9 cellular contexts compared by ENCODE assay signal in the genomic region with DNA sequence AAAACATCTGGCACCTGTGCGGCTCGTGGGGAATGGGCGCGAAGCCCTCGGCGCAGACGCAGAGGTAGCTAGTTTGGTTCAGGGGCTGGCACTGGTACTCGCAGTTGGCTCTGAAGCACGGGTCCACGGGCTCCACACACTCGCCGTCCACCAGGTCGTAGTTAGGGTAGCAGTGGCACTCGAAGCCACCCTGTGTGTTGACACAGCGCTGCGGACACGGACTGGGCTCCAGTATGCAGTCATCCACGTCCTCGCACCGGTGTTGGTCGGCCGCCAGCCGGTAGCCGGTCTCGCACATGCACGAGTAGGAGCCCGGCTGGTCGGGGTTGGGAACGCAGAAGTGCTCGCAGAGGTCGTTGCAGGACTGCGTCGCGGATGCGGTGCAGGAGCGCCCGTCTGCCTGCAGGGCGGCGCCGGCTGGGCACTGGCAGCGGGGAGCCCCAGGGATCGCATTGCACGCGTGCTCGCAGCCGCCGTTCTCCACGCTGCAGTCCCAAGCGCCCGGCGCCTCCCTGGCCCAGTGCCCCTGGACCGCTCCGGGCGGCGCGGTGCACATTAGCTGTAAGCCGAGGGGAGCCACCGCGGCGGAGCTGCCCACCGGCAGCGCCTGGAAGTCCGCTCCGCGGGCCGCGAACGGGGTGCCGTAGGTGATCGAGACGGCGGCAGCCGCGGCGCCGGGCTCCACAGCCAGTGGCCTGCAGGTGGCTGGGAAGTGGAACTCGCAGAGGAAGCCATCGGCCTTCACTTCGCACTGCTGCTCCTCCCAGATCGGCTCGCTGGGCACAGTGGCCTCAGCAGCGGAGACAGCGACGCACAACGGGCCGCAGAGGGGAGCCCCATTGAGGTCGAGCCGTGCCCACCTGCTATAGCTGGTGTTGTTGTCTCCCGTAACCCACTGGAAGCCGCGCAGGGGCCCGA. TPM values are rescaled to one million over a fixed set of nuclear protein-coding genes. Genes with fewer than 3 reads are reported as not detected.
A peak's percentile ranks its signal among the peaks of the same experiment; 100 is the strongest.
DNase-seq lines count a peak whose midpoint lies in the region; ATAC-seq and TF ChIP-seq lines count a peak whose summit lies in the region.
"Had no signal": no experiment of that assay in that cellular context is flagged by ENCODE, and none has a peak within 500 bp of the region (broad histone marks: within the 10 kb centered on the region; RNA-seq: fewer than 3 reads in every experiment).

No MANE protein-coding gene starts in this region.

- DNase-seq in COLO668 (lab: John Stamatoyannopoulos, UW; ENCODE audit: unreplicated experiment) = peak; percentile 31
- DNase-seq in KBM-7 = peak; percentile 73
- peak; percentile 42 for DNase-seq in activated T-helper 1 cell treated with anti-CD3 and anti-CD28 coated beads, Interleukin-12 subunit alpha, Interleukin-12 subunit beta, Interleukin-2, Interleukin-4 antibody, amounts not matched to agents 30 ng/mL and 10 ng/mL and 1 ng/mL, durations not matched to agents 14 hours and 24 hours and 36 hours (ENCODE audit: low spot score)
- peak; percentile 67 to 89 (median 71) for DNase-seq in heart left ventricle
- peak; percentile 94 for DNase-seq in posterior vena cava (ENCODE audit: low spot score)
- DNase-seq in CD4-positive, alpha-beta T cell = no peak
- no peak for DNase-seq in OCI-M1 (lab: John Stamatoyannopoulos, UW)

- H3K4me1 Mint-ChIP-seq in activated T-helper 1 cell treated with anti-CD3 and anti-CD28 coated beads, Interleukin-12 subunit alpha, Interleukin-12 subunit beta, Interleukin-2, Interleukin-4 antibody, amounts not matched to agents 30 ng/mL and 10 ng/mL and 1 ng/mL, durations not matched to agents 14 hours and 24 hours and 36 hours (ENCODE audit: low read depth) = no peaks in the 10 kb centered on the region
- peaks cover 6% of the 10 kb centered on the region for H3K4me1 Mint-ChIP-seq in CD4-positive, alpha-beta T cell (ENCODE audit: low read depth)

- 2 to 5% (median 4%) methylated on average over 31 to 92 of the region's 92 CpGs for WGBS in heart left ventricle, 4 donors

- peak; percentile 14 to 55 (median 32) for ATAC-seq in heart left ventricle
- ATAC-seq in CD4-positive, alpha-beta T cell (ENCODE audit: poor library complexity) = no peak
- ATAC-seq in HG03378 (IDR thresholded peaks at IDR 0.05; ENCODE audit: unreplicated experiment) = no peak

- H3K4me3 Mint-ChIP-seq in activated T-helper 1 cell treated with anti-CD3 and anti-CD28 coated beads, Interleukin-12 subunit alpha, Interleukin-12 subunit beta, Interleukin-2, Interleukin-4 antibody, amounts not matched to agents 30 ng/mL and 10 ng/mL and 1 ng/mL, durations not matched to agents 14 hours and 24 hours and 36 hours = peak overlapping the region; percentile 7
- no peak overlapping the region for H3K4me3 Mint-ChIP-seq in CD4-positive, alpha-beta T cell

- in situ Hi-C loops in KBM-7 (cut with MboI; ENCODE audit: low pct_unique_long_range_greater_than_20kb, low sequenced_read_pairs) = no loop called here

- H3K4me1 ChIP-seq in heart left ventricle = peaks cover 0 to 63% (median 34%) of the 10 kb centered on the region in 12 donors

- peaks cover 0 to 48% (median 12%) of the 10 kb centered on the region in 9 donors for H3K27me3 ChIP-seq in heart left ventricle
- H3K27me3 ChIP-seq in CD4-positive, alpha-beta T cell (ENCODE audit: control insufficient read depth, insufficient read depth, low read length) = peaks cover 58% of the 10 kb centered on the region

- no peak overlapping the region for H3K27ac Mint-ChIP-seq in activated T-helper 1 cell treated with anti-CD3 and anti-CD28 coated beads, Interleukin-12 subunit alpha, Interleukin-12 subunit beta, Interleukin-2, Interleukin-4 antibody, amounts not matched to agents 30 ng/mL and 10 ng/mL and 1 ng/mL, durations not matched to agents 14 hours and 24 hours and 36 hours
- no peak overlapping the region for H3K27ac Mint-ChIP-seq in CD4-positive, alpha-beta T cell

- POLR2A ChIA-PET in CD4-positive, alpha-beta T cell (lab: Charles Lee) = no interaction called here

- CTCF ChIA-PET in CD4-positive, alpha-beta T cell (lab: Charles Lee) = no interaction called here

- H3K36me3 ChIP-seq in heart left ventricle = peaks cover 0 to 5% (median 0%) of the 10 kb centered on the region in 9 donors

- intact Hi-C loops in activated T-helper 1 cell treated with anti-CD3 and anti-CD28 coated beads, Interleukin-12 subunit alpha, Interleukin-12 subunit beta, Interleukin-2, Interleukin-4 antibody, amounts not matched to agents 30 ng/mL and 10 ng/mL and 1 ng/mL, durations not matched to agents 14 hours and 24 hours and 36 hours (cut with micrococcal nuclease) = loop anchor here (2.0 kb wide), 1 partner anchor 358 kb away; no protein-coding TSS in a partner anchor
- intact Hi-C loops in heart left ventricle (cut with DNase I) (loop anchor here (1.0 to 10.0 kb wide), 16 partner anchors 64 to 361 kb away; no protein-coding TSS in a partner anchor), posterior vena cava (cut with DNase I) (loop anchor here (5.0 to 10.0 kb wide), 2 partner anchors 184 to 354 kb away; no protein-coding TSS in a partner anchor)
- intact Hi-C loops in CD4-positive, alpha-beta T cell (cut with DNase I, micrococcal nuclease) = no loop called here

- peaks cover 57% of the 10 kb centered on the region for H3K27me3 Mint-ChIP-seq in activated T-helper 1 cell treated with anti-CD3 and anti-CD28 coated beads, Interleukin-12 subunit alpha, Interleukin-12 subunit beta, Interleukin-2, Interleukin-4 antibody, amounts not matched to agents 30 ng/mL and 10 ng/mL and 1 ng/mL, durations not matched to agents 14 hours and 24 hours and 36 hours (ENCODE audit: insufficient read depth)
- peaks cover 63% of the 10 kb centered on the region for H3K27me3 Mint-ChIP-seq in CD4-positive, alpha-beta T cell

- H3K9me3 ChIP-seq in heart left ventricle = no peaks in the 10 kb centered on the region
- no peaks in the 10 kb centered on the region for H3K9me3 ChIP-seq in CD4-positive, alpha-beta T cell (ENCODE audit: control insufficient read depth, low read length)

- no peaks in the 10 kb centered on the region for H3K9me3 Mint-ChIP-seq in activated T-helper 1 cell treated with anti-CD3 and anti-CD28 coated beads, Interleukin-12 subunit alpha, Interleukin-12 subunit beta, Interleukin-2, Interleukin-4 antibody, amounts not matched to agents 30 ng/mL and 10 ng/mL and 1 ng/mL, durations not matched to agents 14 hours and 24 hours and 36 hours
- H3K9me3 Mint-ChIP-seq in CD4-positive, alpha-beta T cell = no peaks in the 10 kb centered on the region

- H3K27ac ChIP-seq in heart left ventricle = peak overlapping the region; percentile 74 to 97 (median 90)
- no peak overlapping the region for H3K27ac ChIP-seq in CD4-positive, alpha-beta T cell (ENCODE audit: low read depth, low read length)
- H3K27ac ChIP-seq: KMS-11 had no signal

- TF ChIP-seq POLR2A in heart left ventricle (IDR thresholded peaks at IDR 0.05) = no peak

- peak; percentile 31 to 59 (median 51) for TF ChIP-seq CTCF in heart left ventricle (IDR thresholded peaks at IDR 0.05)
- TF ChIP-seq CTCF in CD4-positive, alpha-beta T cell (IDR thresholded peaks at IDR 0.05) = no peak

- H3K4me3 ChIP-seq in heart left ventricle = peak overlapping the region; percentile 50 to 88 (median 69)

- peaks cover 2% of the 10 kb centered on the region for H3K36me3 Mint-ChIP-seq in activated T-helper 1 cell treated with anti-CD3 and anti-CD28 coated beads, Interleukin-12 subunit alpha, Interleukin-12 subunit beta, Interleukin-2, Interleukin-4 antibody, amounts not matched to agents 30 ng/mL and 10 ng/mL and 1 ng/mL, durations not matched to agents 14 hours and 24 hours and 36 hours (ENCODE audit: low read depth)
- no peaks in the 10 kb centered on the region for H3K36me3 Mint-ChIP-seq in CD4-positive, alpha-beta T cell (ENCODE audit: low read depth)

RNA-seq across cellular contexts. Expression of gene THBD, which starts 0.9 kb away (rescaled TPM):
- total RNA-seq in activated T-helper 1 cell treated with anti-CD3 and anti-CD28 coated beads, Interleukin-12 subunit alpha, Interleukin-12 subunit beta, Interleukin-2, Interleukin-4 antibody, amounts not matched to agents 30 ng/mL and 10 ng/mL and 1 ng/mL, durations not matched to agents 14 hours and 24 hours and 36 hours = not detected in 2 replicates
- total RNA-seq in heart left ventricle (10 to 100 TPM; 12.4 to 70.9 (median 19.9) TPM), posterior vena cava (10 to 100 TPM; 46.9 to 53.6 TPM)
- polyA plus RNA-seq in heart left ventricle = 10 to 100 TPM in 1 of 2 donors, 1 to 10 TPM in 1; 8.2 to 24.0 TPM
- 1 to 10 TPM; 2.2 to 2.4 TPM for total RNA-seq in CD4-positive, alpha-beta T cell

RNA-seq across cellular contexts. Expression of gene SSTR4, which starts 13.4 kb away (rescaled TPM):
- total RNA-seq in activated T-helper 1 cell treated with anti-CD3 and anti-CD28 coated beads, Interleukin-12 subunit alpha, Interleukin-12 subunit beta, Interleukin-2, Interleukin-4 antibody, amounts not matched to agents 30 ng/mL and 10 ng/mL and 1 ng/mL, durations not matched to agents 14 hours and 24 hours and 36 hours = not detected in 2 replicates
- total RNA-seq in heart left ventricle (under 1 TPM in 1 of 9 donors, not detected in 8; 0.28 TPM), posterior vena cava (not detected)
- polyA plus RNA-seq in heart left ventricle = not detected
- not detected for total RNA-seq in CD4-positive, alpha-beta T cell

RNA-seq across cellular contexts. Expression of gene CD93, which starts 37.6 kb away (rescaled TPM):
- total RNA-seq in activated T-helper 1 cell treated with anti-CD3 and anti-CD28 coated beads, Interleukin-12 subunit alpha, Interleukin-12 subunit beta, Interleukin-2, Interleukin-4 antibody, amounts not matched to agents 30 ng/mL and 10 ng/mL and 1 ng/mL, durations not matched to agents 14 hours and 24 hours and 36 hours = 1.2 and 1.3 TPM in 2 replicates
- 100 to 1,000 TPM in 1 of 9 donors, 10 to 100 TPM in 8; 29.6 to 110 (median 45.7) TPM for total RNA-seq in heart left ventricle
- polyA plus RNA-seq in heart left ventricle = 10 to 100 TPM in 1 of 2 donors, 1 to 10 TPM in 1; 9.2 to 40.2 TPM
- 10 to 100 TPM; 79.4 to 88.2 TPM for total RNA-seq in posterior vena cava
- 1 to 10 TPM; 1.1 TPM for total RNA-seq in CD4-positive, alpha-beta T cell

Comparison
In these comparisons a context has a peak if more than half of its experiments do, and no peak if none do; other contexts are left out.
1. DNase-seq: peak in COLO668 (single experiment), KBM-7 (single experiment), activated T-helper 1 cell treated with anti-CD3 and anti-CD28 coated beads, Interleukin-12 subunit alpha, Interleukin-12 subunit beta, Interleukin-2, Interleukin-4 antibody, amounts not matched to agents 30 ng/mL and 10 ng/mL and 1 ng/mL, durations not matched to agents 14 hours and 24 hours and 36 hours (single experiment), heart left ventricle (5 of 5) and posterior vena cava (single experiment); none in CD4-positive, alpha-beta T cell (0 of 10) and OCI-M1 (single experiment).
2. ATAC-seq: peak in heart left ventricle (4 of 4); none in CD4-positive, alpha-beta T cell (single experiment) and HG03378 (single experiment).
3. RNA of gene CD93, which starts 37.6 kb away (total RNA-seq): 79.4 to 88.2 TPM in posterior vena cava and 29.6 to 110 TPM in heart left ventricle; 1.2 to 1.3 TPM in activated T-helper 1 cell treated with anti-CD3 and anti-CD28 coated beads, Interleukin-12 subunit alpha, Interleukin-12 subunit beta, Interleukin-2, Interleukin-4 antibody, amounts not matched to agents 30 ng/mL and 10 ng/mL and 1 ng/mL, durations not matched to agents 14 hours and 24 hours and 36 hours and 1.1 TPM in CD4-positive, alpha-beta T cell; every median in the first group is over 10 times any median in the second.
4. intact Hi-C loops: an anchor here in activated T-helper 1 cell treated with anti-CD3 and anti-CD28 coated beads, Interleukin-12 subunit alpha, Interleukin-12 subunit beta, Interleukin-2, Interleukin-4 antibody, amounts not matched to agents 30 ng/mL and 10 ng/mL and 1 ng/mL, durations not matched to agents 14 hours and 24 hours and 36 hours (2.0 kb wide), heart left ventricle (1.0 to 10.0 kb wide) and posterior vena cava (5.0 to 10.0 kb wide); none called in CD4-positive, alpha-beta T cell.